Comparison of ENCODE assay signal across 19 cellular contexts in genomic region chr5:96112703-96113102, GRCh38.
DNase-seq lines count a peak whose midpoint lies in the region; ATAC-seq, FAIRE-seq and TF ChIP-seq lines count a peak whose summit lies in the region.
"Had no signal": no experiment of that assay in that cellular context is flagged by ENCODE, and none has a peak within 500 bp of the region (broad histone marks: within the 10 kb centered on the region; RNA-seq: fewer than 3 reads in every experiment).

No MANE protein-coding gene starts in this region.

- H3K27me3 Mint-ChIP-seq in CD4-positive, alpha-beta T cell: peaks cover 4% of the 10 kb centered on the region
- H3K27me3 Mint-ChIP-seq in activated naive CD8-positive, alpha-beta T cell treated with anti-CD3 and anti-CD28 coated beads, Interleukin-2, amount 50 U/mL, for 24 hours: peaks cover 3% of the 10 kb centered on the region

- no peak overlapping the region for H3K27ac Mint-ChIP-seq in CD4-positive, alpha-beta T cell
- no peak overlapping the region for H3K27ac Mint-ChIP-seq in activated naive CD8-positive, alpha-beta T cell treated with anti-CD3 and anti-CD28 coated beads, Interleukin-2, amount 50 U/mL, for 24 hours
- H3K27ac Mint-ChIP-seq: CD4-positive, CD25-positive, alpha-beta regulatory T cell had no signal

- POLR2A ChIA-PET in HEK293 (lab: Yijun Ruan, JAX): no interaction called here
- POLR2A ChIA-PET in CD4-positive, alpha-beta T cell (lab: Charles Lee): no interaction called here

- ATAC-seq in foreskin keratinocyte: no peak
- ATAC-seq in CD4-positive, alpha-beta T cell (ENCODE audit: poor library complexity): no peak
- no peak for ATAC-seq in activated naive CD8-positive, alpha-beta T cell treated with anti-CD3 and anti-CD28 coated beads, Interleukin-2, amount 50 U/mL, for 24 hours
- ATAC-seq in HG03025 (IDR thresholded peaks at IDR 0.05; ENCODE audit: low FRiP score, unreplicated experiment): no peak

- H3K27me3 ChIP-seq in foreskin keratinocyte: no peaks in the 10 kb centered on the region
- H3K27me3 ChIP-seq in CD4-positive, alpha-beta T cell (ENCODE audit: control insufficient read depth, insufficient read depth, low read length): no peaks in the 10 kb centered on the region
- H3K27me3 ChIP-seq: MG63 had no signal

- DNase-seq in foreskin keratinocyte (no peak), urothelium cell line (ENCODE audit: low spot score) (no peak)
- DNase-seq in CD4-positive, alpha-beta T cell: no peak
- DNase-seq in activated naive CD8-positive, alpha-beta T cell treated with anti-CD3 and anti-CD28 coated beads, Interleukin-2, amount 50 U/mL, for 24 hours: no peak
- DNase-seq: CD4-positive, CD25-positive, alpha-beta regulatory T cell; DMS153; GF-D8; GOT3; Karpas-422; NCI-H1048; NCI-H1436; NCI-H1930; NCI-H226; NCI-H524 had no signal

- no peak overlapping the region for H3K4me3 ChIP-seq in HEK293 (ENCODE audit: low read depth, low read length)
- H3K4me3 ChIP-seq: MG63 had no signal

- peaks cover 4% of the 10 kb centered on the region for H3K4me1 Mint-ChIP-seq in CD4-positive, alpha-beta T cell (ENCODE audit: low read depth)
- peaks cover 23% of the 10 kb centered on the region for H3K4me1 Mint-ChIP-seq in activated naive CD8-positive, alpha-beta T cell treated with anti-CD3 and anti-CD28 coated beads, Interleukin-2, amount 50 U/mL, for 24 hours
- H3K4me1 Mint-ChIP-seq: CD4-positive, CD25-positive, alpha-beta regulatory T cell had no signal

- H3K36me3 Mint-ChIP-seq in CD4-positive, alpha-beta T cell (ENCODE audit: low read depth): no peaks in the 10 kb centered on the region
- H3K36me3 Mint-ChIP-seq in activated naive CD8-positive, alpha-beta T cell treated with anti-CD3 and anti-CD28 coated beads, Interleukin-2, amount 50 U/mL, for 24 hours (ENCODE audit: low read depth): no peaks in the 10 kb centered on the region
- H3K36me3 Mint-ChIP-seq: CD4-positive, CD25-positive, alpha-beta regulatory T cell had no signal

- CTCF ChIA-PET in HEK293 (lab: Yijun Ruan, JAX): no interaction called here
- CTCF ChIA-PET in CD4-positive, alpha-beta T cell (lab: Charles Lee): no interaction called here

- no peak overlapping the region for H3K4me3 Mint-ChIP-seq in CD4-positive, alpha-beta T cell
- H3K4me3 Mint-ChIP-seq in activated naive CD8-positive, alpha-beta T cell treated with anti-CD3 and anti-CD28 coated beads, Interleukin-2, amount 50 U/mL, for 24 hours: no peak overlapping the region
- H3K4me3 Mint-ChIP-seq: CD4-positive, CD25-positive, alpha-beta regulatory T cell had no signal

- TF ChIP-seq CTCF in HEK293 (tag by site-specific recombination; IDR thresholded peaks at IDR 0.05) (no peak), VCaP (conservative IDR thresholded peaks at IDR 0.05) (no peak), foreskin keratinocyte (conservative IDR thresholded peaks at IDR 0.05) (no peak)
- TF ChIP-seq CTCF in CD4-positive, alpha-beta T cell (IDR thresholded peaks at IDR 0.05): no peak

- H3K4me1 ChIP-seq in HEK293 (ENCODE audit: control insufficient read depth, insufficient read depth, low read length) (peaks cover 16% of the 10 kb centered on the region), foreskin keratinocyte (peaks cover 39% of the 10 kb centered on the region)

- no peaks in the 10 kb centered on the region for H3K36me3 ChIP-seq in HEK293 (ENCODE audit: control insufficient read depth in 2 of 2, insufficient read depth in 1 of 2, low read length in 2 of 2)
- H3K36me3 ChIP-seq: MG63 had no signal

- no peaks in the 10 kb centered on the region for H3K9me3 ChIP-seq in HEK293 (ENCODE audit: control insufficient read depth, insufficient read depth, low read depth, low read length)
- no peaks in the 10 kb centered on the region for H3K9me3 ChIP-seq in CD4-positive, alpha-beta T cell (ENCODE audit: control insufficient read depth, low read length)
- H3K9me3 ChIP-seq: MG63 had no signal

- FAIRE-seq in urothelium cell line (lab: Jason Lieb, UNC): no peak
- FAIRE-seq: GM19239 had no signal

- H3K9me3 Mint-ChIP-seq in CD4-positive, alpha-beta T cell: no peaks in the 10 kb centered on the region
- H3K9me3 Mint-ChIP-seq in activated naive CD8-positive, alpha-beta T cell treated with anti-CD3 and anti-CD28 coated beads, Interleukin-2, amount 50 U/mL, for 24 hours: no peaks in the 10 kb centered on the region

- H3K27ac ChIP-seq in HEK293 (ENCODE audit: extremely low read depth, low read depth, low read length): no peak overlapping the region
- peak overlapping the region; percentile 53 for H3K27ac ChIP-seq in VCaP
- peak overlapping the region; percentile 93 for H3K27ac ChIP-seq in foreskin keratinocyte
- H3K27ac ChIP-seq in CD4-positive, alpha-beta T cell (ENCODE audit: low read depth, low read length): no peak overlapping the region

- intact Hi-C loops in CD4-positive, alpha-beta T cell (cut with DNase I, micrococcal nuclease): no loop called here

TF ChIP-seq in HEK293, 187 proteins besides CTCF, POLR2A, EP300 and RAD21 (continues in another document):
- TF ChIP-seq ZNF394 (tag by site-specific recombination; IDR thresholded peaks at IDR 0.05; ENCODE audit: borderline replicate concordance) (no peak), IKZF3 (tag by site-specific recombination; IDR thresholded peaks at IDR 0.05) (no peak), GLI2 (tag by site-specific recombination; IDR thresholded peaks at IDR 0.05; ENCODE audit: borderline replicate concordance, low read depth) (no peak), PRDM10 (tag by site-specific recombination; IDR thresholded peaks at IDR 0.05) (peak; percentile 57), ZNF433 (tag by site-specific recombination; IDR thresholded peaks at IDR 0.05; ENCODE audit: low read depth) (no peak), ZEB2 (tag by site-specific recombination; IDR thresholded peaks at IDR 0.05) (no peak), REST (tag by site-specific recombination; IDR thresholded peaks at IDR 0.05) (peak; percentile 90), ZNF350 (tag by site-specific recombination; IDR thresholded peaks at IDR 0.05) (no peak), REPIN1 (tag by site-specific recombination; IDR thresholded peaks at IDR 0.05; ENCODE audit: low read depth) (no peak), ZFP37 (tag by site-specific recombination; IDR thresholded peaks at IDR 0.05) (no peak), ZNF645 (tag by site-specific recombination; IDR thresholded peaks at IDR 0.05) (no peak)

Comparison
In these comparisons a context has a peak if more than half of its experiments do, and no peak if none do; other contexts are left out.
1. H3K27ac ChIP-seq: peak in VCaP (single experiment) and foreskin keratinocyte (single experiment); none in HEK293 (single experiment) and CD4-positive, alpha-beta T cell (single experiment).